15 cellular contexts compared by ENCODE assay signal in the genomic region with DNA sequence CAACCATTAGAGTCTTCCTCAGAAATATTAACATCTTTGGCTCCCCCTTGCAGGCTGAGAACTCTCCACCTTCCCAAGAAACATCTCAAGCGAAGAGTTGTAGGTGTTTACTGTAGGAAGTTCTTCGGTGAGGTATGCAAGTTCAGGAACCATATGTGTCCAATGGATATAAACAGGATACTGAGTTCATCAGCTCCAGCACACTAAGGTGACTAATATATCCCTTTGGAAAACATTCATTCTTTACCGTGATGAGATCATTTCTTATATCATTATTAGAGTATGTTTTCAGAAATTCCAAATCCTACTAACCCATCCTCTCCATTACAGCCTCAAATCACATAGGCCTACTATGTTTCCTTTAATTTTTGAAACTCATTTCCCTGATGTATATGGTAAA.
"Had no signal": no experiment of that assay in that cellular context is flagged by ENCODE, and none has a peak within 500 bp of the region (broad histone marks: within the 10 kb centered on the region; RNA-seq: fewer than 3 reads in every experiment).

No MANE protein-coding gene starts in this region.

- H3K4me1 ChIP-seq: breast epithelium, heart right ventricle, left lung, pancreas, stomach had no signal

- FAIRE-seq: pancreas, small intestine had no signal

- H3K4me3 ChIP-seq: breast epithelium, heart right ventricle, left lung, pancreas, stomach, thoracic aorta had no signal

- H3K36me3 ChIP-seq: breast epithelium, heart right ventricle, left lung, pancreas, stomach, thoracic aorta had no signal

- DNase-seq: activated CD4-positive, alpha-beta memory T cell treated with anti-CD3 and anti-CD28 coated beads, Interleukin-2, amount 10 ng/mL, durations not matched to agents 7 days and 5 days; activated gamma-delta T cell treated with Interleukin-2 at 50 U/mL for 16 hours; activated naive CD8-positive, alpha-beta T cell treated with anti-CD3 and anti-CD28 coated beads for 36 hours; activated T-cell treated with anti-CD3 and anti-CD28 coated beads, Interleukin-2, amount 50 U/mL, for 72 hours; heart right ventricle; islet precursor cell; left lung; mesendoderm; pancreas; retina; small intestine; stomach; SW 1271 had no signal

- H3K27me3 ChIP-seq: breast epithelium, left lung, pancreas, stomach had no signal

- H3K27ac ChIP-seq: breast epithelium, heart right ventricle, left lung, pancreas, stomach, thoracic aorta had no signal

- ATAC-seq: activated T-cell treated with anti-CD3 and anti-CD28 coated beads, Interleukin-2, amount 50 U/mL, for 72 hours; heart right ventricle; left lung; pancreas had no signal
